In the genomic region with DNA sequence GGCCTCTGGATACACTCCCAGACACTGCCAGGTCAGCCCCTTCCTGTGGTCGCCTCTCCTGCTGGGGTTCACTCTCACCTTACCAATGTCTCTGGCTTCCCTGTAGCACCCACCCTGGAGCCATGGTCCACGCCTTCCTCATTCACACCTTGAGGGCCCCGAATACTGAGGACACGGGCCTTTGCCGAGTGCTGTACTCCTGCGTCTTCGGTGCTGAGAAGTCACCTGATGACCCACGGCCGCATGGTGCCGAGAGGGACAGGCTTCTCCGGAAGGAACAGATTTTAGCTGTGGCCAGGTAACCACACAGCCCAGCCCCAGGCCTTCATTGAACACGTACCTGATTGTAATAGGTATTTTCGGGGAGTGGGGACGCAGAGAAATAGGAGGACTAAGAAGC, we compare ENCODE assay signal across 14 cellular contexts. TPM values are rescaled to one million over a fixed set of nuclear protein-coding genes. Genes with fewer than 3 reads are reported as not detected.
DNase-seq lines count a peak whose midpoint lies in the region; ATAC-seq, FAIRE-seq and TF ChIP-seq lines count a peak whose summit lies in the region.
"Had no signal": no experiment of that assay in that cellular context is flagged by ENCODE, and none has a peak within 500 bp of the region (broad histone marks: within the 10 kb centered on the region; RNA-seq: fewer than 3 reads in every experiment).

No MANE protein-coding gene starts in this region.

- H3K4me1 Mint-ChIP-seq in activated naive CD4-positive, alpha-beta T cell treated with anti-CD3 and anti-CD28 coated beads, Interleukin-2, amount 50 U/mL, for 24 hours = peaks cover 31% of the 10 kb centered on the region
- H3K4me1 Mint-ChIP-seq in immature natural killer cell = peaks cover 46 to 53% of the 10 kb centered on the region in 2 donors
- H3K4me1 Mint-ChIP-seq in stimulated activated naive B cell treated with anti-CD40 and anti-IgM and Interleukin-4, amounts not matched to agents 10 μg/mL and 1 μg/mL and 100 μg/mL, for 72 hours = peaks cover 20 to 39% of the 10 kb centered on the region in 2 donors

- no peak for ATAC-seq in stimulated activated naive B cell treated with anti-CD40 and anti-IgM and Interleukin-4, amounts not matched to agents 10 μg/mL and 1 μg/mL and 100 μg/mL, for 72 hours (replicated peaks)
- no peak for ATAC-seq in GM21737 (IDR thresholded peaks at IDR 0.05; ENCODE audit: unreplicated experiment)

- peak overlapping the region; percentile 99 for H3K27ac ChIP-seq in VCaP

- no peaks in the 10 kb centered on the region for H3K9me3 Mint-ChIP-seq in activated naive CD4-positive, alpha-beta T cell treated with anti-CD3 and anti-CD28 coated beads, Interleukin-2, amount 50 U/mL, for 24 hours
- H3K9me3 Mint-ChIP-seq in immature natural killer cell = no peaks in the 10 kb centered on the region
- no peaks in the 10 kb centered on the region for H3K9me3 Mint-ChIP-seq in stimulated activated naive B cell treated with anti-CD40 and anti-IgM and Interleukin-4, amounts not matched to agents 10 μg/mL and 1 μg/mL and 100 μg/mL, for 72 hours

- peak overlapping the region; percentile 92 for H3K4me3 Mint-ChIP-seq in activated naive CD4-positive, alpha-beta T cell treated with anti-CD3 and anti-CD28 coated beads, Interleukin-2, amount 50 U/mL, for 24 hours
- H3K4me3 Mint-ChIP-seq in immature natural killer cell = peak overlapping the region; percentile 82 to 96 (median 91)
- H3K4me3 Mint-ChIP-seq in stimulated activated naive B cell treated with anti-CD40 and anti-IgM and Interleukin-4, amounts not matched to agents 10 μg/mL and 1 μg/mL and 100 μg/mL, for 72 hours = peak overlapping the region; percentile 87 to 95

- no peak for TF ChIP-seq CTCF in VCaP (conservative IDR thresholded peaks at IDR 0.05)

- DNase-seq in activated naive CD4-positive, alpha-beta T cell (lab: John Stamatoyannopoulos, UW) = no peak
- DNase-seq in immature natural killer cell = no peak
- DNase-seq in stimulated activated naive B cell treated with anti-CD40 and anti-IgM and Interleukin-4, amounts not matched to agents 10 μg/mL and 1 μg/mL and 100 μg/mL, for 72 hours = no peak
- DNase-seq in NCI-H748 (lab: John Stamatoyannopoulos, UW; ENCODE audit: unreplicated experiment) = no peak
- DNase-seq in GM19239 (ENCODE audit: insufficient read length, low spot score) = no peak
- DNase-seq: EL, foreskin melanocyte, KBM-7, NCI-H1694, NCI-H510A treated with DMSO at 0.1 percent for 48 hours had no signal

- no peak for FAIRE-seq in GM19239 (lab: Jason Lieb, UNC)
- FAIRE-seq: GM12891 had no signal

- H3K27me3 Mint-ChIP-seq in activated naive CD4-positive, alpha-beta T cell treated with anti-CD3 and anti-CD28 coated beads, Interleukin-2, amount 50 U/mL, for 24 hours = no peaks in the 10 kb centered on the region
- peaks cover 6 to 9% (median 8%) of the 10 kb centered on the region in 3 donors for H3K27me3 Mint-ChIP-seq in immature natural killer cell (ENCODE audit: low read depth in 3 of 3)
- H3K27me3 Mint-ChIP-seq in stimulated activated naive B cell treated with anti-CD40 and anti-IgM and Interleukin-4, amounts not matched to agents 10 μg/mL and 1 μg/mL and 100 μg/mL, for 72 hours = no peaks in the 10 kb centered on the region

- no peaks in the 10 kb centered on the region for H3K36me3 Mint-ChIP-seq in activated naive CD4-positive, alpha-beta T cell treated with anti-CD3 and anti-CD28 coated beads, Interleukin-2, amount 50 U/mL, for 24 hours
- H3K36me3 Mint-ChIP-seq in immature natural killer cell = peaks cover 7 to 9% (median 7%) of the 10 kb centered on the region in 3 donors
- H3K36me3 Mint-ChIP-seq in stimulated activated naive B cell treated with anti-CD40 and anti-IgM and Interleukin-4, amounts not matched to agents 10 μg/mL and 1 μg/mL and 100 μg/mL, for 72 hours = peaks cover 21 to 32% of the 10 kb centered on the region in 2 donors

- H3K27ac Mint-ChIP-seq in activated naive CD4-positive, alpha-beta T cell treated with anti-CD3 and anti-CD28 coated beads, Interleukin-2, amount 50 U/mL, for 24 hours = peak overlapping the region; percentile 74
- H3K27ac Mint-ChIP-seq in immature natural killer cell = peak overlapping the region; percentile 94 to 99 (median 98)
- peak overlapping the region; percentile 98 for H3K27ac Mint-ChIP-seq in stimulated activated naive B cell treated with anti-CD40 and anti-IgM and Interleukin-4, amounts not matched to agents 10 μg/mL and 1 μg/mL and 100 μg/mL, for 72 hours

RNA-seq across cellular contexts. Expression of a gene that starts 1.6 kb away (rescaled TPM):
- 10 to 100 TPM; 16.3 to 23.1 (median 17.4) TPM for polyA plus RNA-seq in immature natural killer cell

RNA-seq across cellular contexts. Expression of a gene that starts 24.6 kb away (rescaled TPM):
- polyA plus RNA-seq in immature natural killer cell = 1 to 10 TPM; 1.8 to 9.3 (median 2.5) TPM

RNA-seq across cellular contexts. Expression of a gene that starts 25.9 kb away (rescaled TPM):
- 10 to 100 TPM; 25.3 to 42.0 (median 29.0) TPM for polyA plus RNA-seq in immature natural killer cell

RNA-seq across cellular contexts. Expression of a gene that starts 35.5 kb away (rescaled TPM):
- polyA plus RNA-seq in immature natural killer cell = 1 to 10 TPM; 1.0 to 1.7 (median 1.1) TPM

RNA-seq across cellular contexts. Expression of a gene that starts 40.7 kb away (rescaled TPM):
- not detected for polyA plus RNA-seq in immature natural killer cell
